ENCODE assay signal across 25 cellular contexts in genomic region chr2:196846295-196846694, GRCh38. TPM values are rescaled to one million over a fixed set of nuclear protein-coding genes. Genes with fewer than 3 reads are reported as not detected.
"Had no signal": no experiment of that assay in that cellular context is flagged by ENCODE, and none has a peak within 500 bp of the region (broad histone marks: within the 10 kb centered on the region; RNA-seq: fewer than 3 reads in every experiment).

No MANE protein-coding gene starts in this region.

- ATAC-seq: body of pancreas, gastrocnemius medialis, left cardiac atrium, left ventricle myocardium superior, right lobe of liver had no signal

- H3K4me3 Mint-ChIP-seq: activated B cell treated with CpG ODN at 0.5 μM for 24 hours; activated naive CD4-positive, alpha-beta T cell treated with anti-CD3 and anti-CD28 coated beads, Interleukin-2, amount 50 U/mL, for 24 hours had no signal

- H3K36me3 ChIP-seq: ovary, right lobe of liver had no signal

- H3K27ac Mint-ChIP-seq: activated B cell treated with CpG ODN at 0.5 μM for 24 hours; activated naive CD4-positive, alpha-beta T cell treated with anti-CD3 and anti-CD28 coated beads, Interleukin-2, amount 50 U/mL, for 24 hours; activated T-helper 2 cell treated with anti-CD3 and anti-CD28 coated beads, Interferon-gamma antibody, Interleukin-2, Interleukin-4, amounts not matched to agents 10 μg/mL and 5 μg/mL and 100 μg/mL, durations not matched to agents 14 hours and 24 hours and 36 hours; progenitor cell of endocrine pancreas had no signal

- H3K4me1 Mint-ChIP-seq: activated B cell treated with CpG ODN at 0.5 μM for 24 hours had no signal

- H3K27me3 Mint-ChIP-seq: activated B cell treated with CpG ODN at 0.5 μM for 24 hours; activated naive CD4-positive, alpha-beta T cell treated with anti-CD3 and anti-CD28 coated beads, Interleukin-2, amount 50 U/mL, for 24 hours; progenitor cell of endocrine pancreas had no signal

- H3K4me2 ChIP-seq: hepatocyte had no signal

- DNase-seq: activated B cell treated with CpG ODN at 0.5 μM for 24 hours; anterior cingulate cortex; body of pancreas; cerebellar nuclear complex; dorsolateral prefrontal cortex; effector memory CD4-positive, alpha-beta T cell; erythroblast; gastrocnemius medialis; islet precursor cell; left cardiac atrium; left ventricle myocardium superior; ovary; right lobe of liver; stimulated activated CD4-positive, alpha-beta T cell treated with anti-CD3 and anti-CD28 coated beads, Interleukin-2, amount 100 ng/mL, for 48 hours; stimulated activated naive CD4-positive, alpha-beta T cell treated with Interleukin-2 at 50 U/mL for 16 hours; T-helper 2 cell had no signal

- H3K9me3 Mint-ChIP-seq: activated B cell treated with CpG ODN at 0.5 μM for 24 hours; activated naive CD4-positive, alpha-beta T cell treated with anti-CD3 and anti-CD28 coated beads, Interleukin-2, amount 50 U/mL, for 24 hours; activated T-helper 2 cell treated with anti-CD3 and anti-CD28 coated beads, Interferon-gamma antibody, Interleukin-2, Interleukin-4, amounts not matched to agents 10 μg/mL and 5 μg/mL and 100 μg/mL, durations not matched to agents 14 hours and 24 hours and 36 hours had no signal

- H3K27ac ChIP-seq: body of pancreas, coronary artery, dorsolateral prefrontal cortex, gastrocnemius medialis, hepatocyte, ovary, right lobe of liver, tibial nerve had no signal

- H3K27me3 ChIP-seq: body of pancreas, dorsolateral prefrontal cortex, gastrocnemius medialis, hepatocyte, ovary, right lobe of liver, tibial nerve had no signal

- H3K4me3 ChIP-seq: body of pancreas, coronary artery, dorsolateral prefrontal cortex, gastrocnemius medialis, hepatocyte, ovary, right lobe of liver, tibial nerve had no signal

- H3K79me2 ChIP-seq: hepatocyte had no signal

- H3K9me3 ChIP-seq: body of pancreas, gastrocnemius medialis, ovary, right lobe of liver, tibial nerve had no signal

- H3K4me1 ChIP-seq: body of pancreas, gastrocnemius medialis, right lobe of liver, tibial nerve had no signal

RNA-seq across cellular contexts. Expression of gene C2orf66, which starts 37.1 kb away (rescaled TPM):
- total RNA-seq: activated B cell treated with CpG ODN at 0.5 μM for 24 hours, gastrocnemius medialis, left ventricle myocardium superior, lung microvascular endothelial cell, mucosa of gallbladder, skeletal muscle tissue, tibial nerve had no signal
- polyA plus RNA-seq: hepatocyte had no signal
